Comparison of ENCODE assay signal across 26 cellular contexts in the genomic region with DNA sequence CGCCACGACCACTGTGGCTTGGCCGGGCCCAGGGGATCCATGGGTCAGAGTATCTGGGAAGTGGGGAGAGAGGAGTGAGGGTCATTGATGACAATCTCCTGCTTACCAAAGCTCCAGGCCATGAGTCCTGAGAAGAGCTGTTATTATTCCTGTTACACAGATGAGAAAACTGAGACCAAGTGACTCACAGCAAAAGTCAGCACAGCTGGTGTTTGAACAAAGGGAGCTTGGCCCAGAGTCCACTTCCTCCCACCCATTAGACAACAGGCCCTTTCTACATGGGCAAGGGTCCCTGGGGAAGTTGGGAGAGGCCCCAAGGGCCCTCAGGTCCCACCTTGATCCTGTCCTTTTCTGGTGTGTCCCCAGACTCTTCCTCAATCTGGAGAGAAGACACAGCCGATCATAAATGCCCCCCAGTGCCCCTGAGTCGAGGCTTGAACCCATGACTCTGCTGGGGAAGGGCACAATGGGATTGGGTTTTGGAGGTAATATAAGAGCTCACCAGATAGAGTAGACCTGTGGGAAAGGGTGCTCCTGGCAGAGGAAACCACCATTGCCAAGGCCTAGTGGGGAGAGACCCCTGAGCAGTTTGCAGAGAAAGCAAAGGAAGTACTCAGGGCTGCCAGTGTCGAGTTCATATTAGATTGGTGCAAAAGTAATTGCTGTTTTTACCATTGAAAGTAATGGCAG. TPM values are rescaled to one million over a fixed set of nuclear protein-coding genes. Genes with fewer than 3 reads are reported as not detected.
"Had no signal": no experiment of that assay in that cellular context is flagged by ENCODE, and none has a peak within 500 bp of the region (broad histone marks: within the 10 kb centered on the region; RNA-seq: fewer than 3 reads in every experiment).

No MANE protein-coding gene starts in this region.

- H3K4me1 Mint-ChIP-seq: activated T-helper 17 cell treated with anti-CD3 and anti-CD28 coated beads, Interleukin-2, amount 50 U/mL, for 72 hours; WTC11 had no signal

- H3K36me3 Mint-ChIP-seq: naive thymus-derived CD8-positive, alpha-beta T cell; WTC11 had no signal

- H3K9me3 ChIP-seq: ascending aorta, esophagus muscularis mucosa, left ventricle myocardium inferior, transverse colon, vagina had no signal

- H3K27ac ChIP-seq: ascending aorta, brain microvascular endothelial cell, esophagus muscularis mucosa, hepatocyte, left ventricle myocardium inferior, transverse colon, vagina had no signal

- H3K27ac Mint-ChIP-seq: activated naive CD4-positive, alpha-beta T cell treated with anti-CD3 and anti-CD28 coated beads, Interleukin-2, amount 50 U/mL, for 72 hours; activated T-cell treated with anti-CD3 and anti-CD28 coated beads, Interleukin-2, amount 50 U/mL, for 24 hours; activated T-helper 17 cell treated with anti-CD3 and anti-CD28 coated beads, Interleukin-2, amount 50 U/mL, for 72 hours; effector memory CD8-positive, alpha-beta T cell; stimulated activated naive B cell treated with anti-CD40 and anti-IgM and Interleukin-4, amounts not matched to agents 10 μg/mL and 1 μg/mL and 100 μg/mL, for 72 hours; WTC11 had no signal

- H3K36me3 ChIP-seq: ascending aorta, brain microvascular endothelial cell, esophagus muscularis mucosa, left ventricle myocardium inferior, transverse colon, vagina had no signal

- ATAC-seq: activated naive CD4-positive, alpha-beta T cell treated with anti-CD3 and anti-CD28 coated beads, Interleukin-2, amount 50 U/mL, for 72 hours; activated T-helper 17 cell treated with anti-CD3 and anti-CD28 coated beads, Interleukin-2, amount 50 U/mL, for 72 hours; effector memory CD8-positive, alpha-beta T cell; naive thymus-derived CD8-positive, alpha-beta T cell; stimulated activated naive B cell treated with anti-CD40 and anti-IgM and Interleukin-4, amounts not matched to agents 10 μg/mL and 1 μg/mL and 100 μg/mL, for 72 hours; WTC11 had no signal

- DNase-seq: activated T-cell treated with anti-CD3 and anti-CD28 coated beads, Interleukin-2, amount 50 U/mL, for 24 hours; brain microvascular endothelial cell; effector memory CD8-positive, alpha-beta T cell; glutamatergic neuron; left ventricle myocardium inferior; naive thymus-derived CD8-positive, alpha-beta T cell; stimulated activated CD4-positive, alpha-beta T cell treated with anti-CD3 and anti-CD28 coated beads, Interleukin-2, amount 100 ng/mL, for 48 hours; stimulated activated CD8-positive, alpha-beta memory T cell treated with anti-CD3 and anti-CD28 coated beads, Interleukin-4, amount 100 ng/mL, for 48 hours; stimulated activated naive B cell treated with anti-CD40 and anti-IgM and Interleukin-4, amounts not matched to agents 10 μg/mL and 1 μg/mL and 100 μg/mL, for 72 hours; T1000; transverse colon had no signal

- H3K9me3 Mint-ChIP-seq: activated naive CD4-positive, alpha-beta T cell treated with anti-CD3 and anti-CD28 coated beads, Interleukin-2, amount 50 U/mL, for 72 hours; activated T-cell treated with anti-CD3 and anti-CD28 coated beads, Interleukin-2, amount 50 U/mL, for 24 hours; activated T-helper 17 cell treated with anti-CD3 and anti-CD28 coated beads, Interleukin-2, amount 50 U/mL, for 72 hours; central memory CD8-positive, alpha-beta T cell; effector memory CD8-positive, alpha-beta T cell; naive thymus-derived CD8-positive, alpha-beta T cell; stimulated activated naive B cell treated with anti-CD40 and anti-IgM and Interleukin-4, amounts not matched to agents 10 μg/mL and 1 μg/mL and 100 μg/mL, for 72 hours; WTC11 had no signal

- H3K4me3 Mint-ChIP-seq: activated T-cell treated with anti-CD3 and anti-CD28 coated beads, Interleukin-2, amount 50 U/mL, for 24 hours; activated T-helper 17 cell treated with anti-CD3 and anti-CD28 coated beads, Interleukin-2, amount 50 U/mL, for 72 hours; central memory CD8-positive, alpha-beta T cell; effector memory CD8-positive, alpha-beta T cell; naive thymus-derived CD8-positive, alpha-beta T cell; stimulated activated naive B cell treated with anti-CD40 and anti-IgM and Interleukin-4, amounts not matched to agents 10 μg/mL and 1 μg/mL and 100 μg/mL, for 72 hours; WTC11 had no signal

- H3K4me3 ChIP-seq: ascending aorta, esophagus muscularis mucosa, hepatocyte, left ventricle myocardium inferior, transverse colon, vagina had no signal

- H3K27me3 ChIP-seq: hepatocyte, transverse colon, vagina had no signal

- H3K27me3 Mint-ChIP-seq: activated T-helper 17 cell treated with anti-CD3 and anti-CD28 coated beads, Interleukin-2, amount 50 U/mL, for 72 hours had no signal

RNA-seq across cellular contexts. Expression of gene FUT6, which starts 6.8 kb away (rescaled TPM):
- total RNA-seq: activated T-helper 17 cell treated with anti-CD3 and anti-CD28 coated beads, Interleukin-2, amount 50 U/mL, for 72 hours; ascending aorta; dermis microvascular lymphatic vessel endothelial cell; endothelial cell of umbilical vein; frontal cortex; left ventricle myocardium inferior; lung microvascular endothelial cell; naive thymus-derived CD8-positive, alpha-beta T cell; temporal lobe; WTC11 had no signal
- polyA plus RNA-seq: endothelial cell of umbilical vein; hepatocyte; naive thymus-derived CD8-positive, alpha-beta T cell had no signal

RNA-seq across cellular contexts. Expression of gene FUT3, which starts 18.6 kb away (rescaled TPM):
- total RNA-seq: ascending aorta, dermis microvascular lymphatic vessel endothelial cell, endothelial cell of umbilical vein, frontal cortex, hepatocyte, left ventricle myocardium inferior, lung microvascular endothelial cell had no signal
- polyA plus RNA-seq: endothelial cell of umbilical vein; naive thymus-derived CD8-positive, alpha-beta T cell had no signal

RNA-seq across cellular contexts. Expression of gene NRTN, which starts 27.8 kb away (rescaled TPM):
- total RNA-seq: endothelial cell of umbilical vein, frontal cortex had no signal

RNA-seq across cellular contexts. Expression of gene FUT5, which starts 37.7 kb away (rescaled TPM):
- total RNA-seq: ascending aorta, dermis microvascular lymphatic vessel endothelial cell, endothelial cell of umbilical vein, esophagus muscularis mucosa, frontal cortex, hepatocyte, left ventricle myocardium inferior, lung microvascular endothelial cell, renal cortical epithelial cell, temporal lobe, vagina had no signal
- polyA plus RNA-seq: adipose tissue, endothelial cell of umbilical vein, hepatocyte had no signal
